1 cellular context compared by ENCODE assay signal in the genomic region with DNA sequence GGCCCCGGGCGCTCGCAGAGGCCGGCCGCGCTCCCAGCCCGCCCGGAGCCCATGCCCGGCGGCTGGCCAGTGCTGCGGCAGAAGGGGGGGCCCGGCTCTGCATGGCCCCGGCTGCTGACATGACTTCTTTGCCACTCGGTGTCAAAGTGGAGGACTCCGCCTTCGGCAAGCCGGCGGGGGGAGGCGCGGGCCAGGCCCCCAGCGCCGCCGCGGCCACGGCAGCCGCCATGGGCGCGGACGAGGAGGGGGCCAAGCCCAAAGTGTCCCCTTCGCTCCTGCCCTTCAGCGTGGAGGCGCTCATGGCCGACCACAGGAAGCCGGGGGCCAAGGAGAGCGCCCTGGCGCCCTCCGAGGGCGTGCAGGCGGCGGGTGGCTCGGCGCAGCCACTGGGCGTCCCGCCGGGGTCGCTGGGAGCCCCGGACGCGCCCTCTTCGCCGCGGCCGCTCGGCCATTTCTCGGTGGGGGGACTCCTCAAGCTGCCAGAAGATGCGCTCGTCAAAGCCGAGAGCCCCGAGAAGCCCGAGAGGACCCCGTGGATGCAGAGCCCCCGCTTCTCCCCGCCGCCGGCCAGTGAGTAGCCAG.
TF ChIP-seq lines count a peak whose summit lies in the region.

No MANE protein-coding gene starts in this region.

TF ChIP-seq in WTC11, 78 proteins besides CTCF, POLR2A, EP300 and RAD21 (continued from another document):
- TF ChIP-seq PRRX2 (CRISPR knock-in tag; IDR thresholded peaks at IDR 0.05), result no peak
- TF ChIP-seq, protein P1, sequence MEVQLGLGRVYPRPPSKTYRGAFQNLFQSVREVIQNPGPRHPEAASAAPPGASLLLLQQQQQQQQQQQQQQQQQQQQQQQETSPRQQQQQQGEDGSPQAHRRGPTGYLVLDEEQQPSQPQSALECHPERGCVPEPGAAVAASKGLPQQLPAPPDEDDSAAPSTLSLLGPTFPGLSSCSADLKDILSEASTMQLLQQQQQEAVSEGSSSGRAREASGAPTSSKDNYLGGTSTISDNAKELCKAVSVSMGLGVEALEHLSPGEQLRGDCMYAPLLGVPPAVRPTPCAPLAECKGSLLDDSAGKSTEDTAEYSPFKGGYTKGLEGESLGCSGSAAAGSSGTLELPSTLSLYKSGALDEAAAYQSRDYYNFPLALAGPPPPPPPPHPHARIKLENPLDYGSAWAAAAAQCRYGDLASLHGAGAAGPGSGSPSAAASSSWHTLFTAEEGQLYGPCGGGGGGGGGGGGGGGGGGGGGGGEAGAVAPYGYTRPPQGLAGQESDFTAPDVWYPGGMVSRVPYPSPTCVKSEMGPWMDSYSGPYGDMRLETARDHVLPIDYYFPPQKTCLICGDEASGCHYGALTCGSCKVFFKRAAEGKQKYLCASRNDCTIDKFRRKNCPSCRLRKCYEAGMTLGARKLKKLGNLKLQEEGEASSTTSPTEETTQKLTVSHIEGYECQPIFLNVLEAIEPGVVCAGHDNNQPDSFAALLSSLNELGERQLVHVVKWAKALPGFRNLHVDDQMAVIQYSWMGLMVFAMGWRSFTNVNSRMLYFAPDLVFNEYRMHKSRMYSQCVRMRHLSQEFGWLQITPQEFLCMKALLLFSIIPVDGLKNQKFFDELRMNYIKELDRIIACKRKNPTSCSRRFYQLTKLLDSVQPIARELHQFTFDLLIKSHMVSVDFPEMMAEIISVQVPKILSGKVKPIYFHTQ (CRISPR knock-in tag; IDR thresholded peaks at IDR 0.05), result no peak
TF ChIP-seq in WTC11: peak in this region for 0.
